1 cellular context compared by ENCODE assay signal in the genomic region with DNA sequence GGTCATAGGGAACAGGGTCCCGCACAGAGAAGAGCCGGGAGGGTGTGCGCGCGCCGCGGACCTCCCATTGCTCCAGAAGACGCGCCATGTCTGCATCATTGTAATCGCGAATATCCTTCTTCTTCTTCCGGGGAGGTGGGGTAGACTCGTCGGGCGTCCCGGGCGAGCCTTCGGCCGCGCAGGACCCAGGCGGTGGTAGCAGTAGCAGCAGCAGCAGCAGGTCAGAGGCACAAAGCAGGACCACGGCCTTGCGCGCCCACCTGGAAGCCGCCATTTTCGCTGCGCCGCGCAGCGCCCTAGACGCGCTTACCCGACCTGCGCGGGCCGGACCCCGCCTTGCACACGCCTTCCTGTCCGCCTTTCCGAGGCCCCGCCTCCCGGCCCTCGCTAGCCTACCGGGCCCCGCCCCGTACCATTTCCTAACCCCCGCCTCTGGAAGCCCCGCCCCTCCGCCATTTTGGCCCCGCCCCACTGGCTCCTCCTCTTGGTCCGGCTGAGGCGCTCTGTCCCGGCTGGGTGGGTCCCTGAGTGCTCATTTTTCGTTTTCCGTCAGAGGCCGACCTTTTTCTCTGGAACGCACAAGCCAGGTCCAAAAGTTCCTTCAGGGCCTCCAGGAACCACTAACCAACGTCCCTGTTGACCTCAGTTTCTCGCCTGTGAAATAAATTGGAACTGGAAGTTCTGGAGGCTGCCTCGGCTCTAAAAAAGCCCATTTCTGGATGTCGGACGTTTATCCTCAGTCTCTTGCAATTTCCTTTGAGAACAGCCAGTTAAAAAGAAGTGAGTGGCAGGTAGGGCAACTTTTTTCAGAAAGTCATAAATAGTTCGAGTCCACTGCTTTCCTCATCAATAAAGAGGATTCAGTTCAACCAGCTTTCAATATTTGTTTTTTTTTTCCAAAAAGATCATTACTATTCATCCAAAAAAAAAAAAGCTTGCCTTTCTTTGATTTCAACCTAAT.
A peak's percentile ranks its signal among the peaks of the same experiment; 100 is the strongest.
TF ChIP-seq lines count a peak whose summit lies in the region.

Gene MESD, minus strand, starts transcription at position 302 of the 961 bp plus-strand sequence. Its CDS starts 28 bp downstream, at position 274.

TF ChIP-seq in HEK293, 187 proteins besides CTCF, POLR2A, EP300 and RAD21 (continued from another document and continues in another):
- TF ChIP-seq, protein P1, sequence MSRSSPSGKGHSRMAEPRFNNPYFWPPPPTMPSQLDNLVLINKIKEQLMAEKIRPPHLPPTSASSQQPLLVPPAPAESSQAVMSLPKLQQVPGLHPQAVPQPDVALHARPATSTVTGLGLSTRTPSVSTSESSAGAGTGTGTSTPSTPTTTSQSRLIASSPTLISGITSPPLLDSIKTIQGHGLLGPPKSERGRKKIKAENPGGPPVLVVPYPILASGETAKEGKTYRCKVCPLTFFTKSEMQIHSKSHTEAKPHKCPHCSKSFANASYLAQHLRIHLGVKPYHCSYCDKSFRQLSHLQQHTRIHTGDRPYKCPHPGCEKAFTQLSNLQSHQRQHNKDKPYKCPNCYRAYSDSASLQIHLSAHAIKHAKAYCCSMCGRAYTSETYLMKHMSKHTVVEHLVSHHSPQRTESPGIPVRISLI (tag by site-specific recombination; IDR thresholded peaks at IDR 0.05), result 0 out of 2 replicates have a peak, but pooled peaks have one; percentile 29
- TF ChIP-seq REPIN1 (tag by site-specific recombination; IDR thresholded peaks at IDR 0.05; ENCODE audit: low read depth) (no peak; the same call in 1 of the 2 replicates), ZBTB1 (tag by site-specific recombination; IDR thresholded peaks at IDR 0.05) (no peak), ZNF626 (tag by site-specific recombination; IDR thresholded peaks at IDR 0.05) (no peak), ZNF514 (tag by site-specific recombination; IDR thresholded peaks at IDR 0.05) (no peak), ZNF76 (tag by site-specific recombination; IDR thresholded peaks at IDR 0.05; ENCODE audit: borderline replicate concordance, low read depth) (peak; percentile 80), ZNF426 (tag by site-specific recombination; IDR thresholded peaks at IDR 0.05) (no peak), ZNF280C (tag by site-specific recombination; IDR thresholded peaks at IDR 0.05) (no peak), ZNF624 (tag by site-specific recombination; IDR thresholded peaks at IDR 0.05) (no peak), ZNF239 (tag by site-specific recombination; IDR thresholded peaks at IDR 0.05) (no peak), ZNF530 (tag by site-specific recombination; IDR thresholded peaks at IDR 0.05; ENCODE audit: low read depth) (no peak), ZNF184 (tag by site-specific recombination; IDR thresholded peaks at IDR 0.05) (no peak), ZBTB48 (tag by site-specific recombination; IDR thresholded peaks at IDR 0.05) (0 out of 2 replicates have a peak, but pooled peaks have one; percentile 51), ZNF146 (tag by site-specific recombination; IDR thresholded peaks at IDR 0.05) (peak; percentile 39), KLF1 (tag by site-specific recombination; IDR thresholded peaks at IDR 0.05) (peak; percentile 69; the same call in 1 of the 2 replicates), ZFP41 (tag by site-specific recombination; IDR thresholded peaks at IDR 0.05; ENCODE audit: borderline replicate concordance) (no peak), ZNF24 (tag by site-specific recombination; IDR thresholded peaks at IDR 0.05) (0 out of 2 replicates have a peak, but pooled peaks have one; percentile 49), PRDM6 (tag by site-specific recombination; IDR thresholded peaks at IDR 0.05) (no peak), GLIS2 (tag by site-specific recombination; IDR thresholded peaks at IDR 0.05) (peak; percentile 66; the same call in 1 of the 2 replicates), ZNF223 (tag by site-specific recombination; IDR thresholded peaks at IDR 0.05) (no peak), ZNF423 (tag by site-specific recombination; IDR thresholded peaks at IDR 0.05) (no peak), ZNF560 (tag by site-specific recombination; IDR thresholded peaks at IDR 0.05; ENCODE audit: borderline replicate concordance) (no peak), YY1 (tag by site-specific recombination; IDR thresholded peaks at IDR 0.05) (peak; percentile 98), ZNF837 (tag by site-specific recombination; IDR thresholded peaks at IDR 0.05) (no peak), GLI2 (tag by site-specific recombination; IDR thresholded peaks at IDR 0.05; ENCODE audit: borderline replicate concordance, low read depth) (no peak), MZF1 (tag by site-specific recombination; IDR thresholded peaks at IDR 0.05; ENCODE audit: borderline replicate concordance) (no peak), ZNF214 (tag by site-specific recombination; IDR thresholded peaks at IDR 0.05; ENCODE audit: borderline replicate concordance) (no peak), ZSCAN18 (tag by site-specific recombination; IDR thresholded peaks at IDR 0.05) (no peak), ZNF510 (tag by site-specific recombination; IDR thresholded peaks at IDR 0.05; ENCODE audit: insufficient replicate concordance) (no peak), ZNF843 (tag by site-specific recombination; IDR thresholded peaks at IDR 0.05) (peak; percentile 51), ZNF341 (tag by site-specific recombination; IDR thresholded peaks at IDR 0.05; ENCODE audit: low read depth) (peak; percentile 88; the same call in 1 of the 2 replicates), ZBTB10 (tag by site-specific recombination; IDR thresholded peaks at IDR 0.05) (no peak), ZNF610 (tag by site-specific recombination; IDR thresholded peaks at IDR 0.05; ENCODE audit: borderline replicate concordance) (no peak; the same call in 1 of the 2 replicates), KLF7 (tag by site-specific recombination; IDR thresholded peaks at IDR 0.05; ENCODE audit: borderline replicate concordance) (no peak; the same call in 1 of the 2 replicates), ZNF23 (tag by site-specific recombination; IDR thresholded peaks at IDR 0.05; ENCODE audit: borderline replicate concordance) (no peak), ZNF529 (tag by site-specific recombination; IDR thresholded peaks at IDR 0.05; ENCODE audit: insufficient replicate concordance) (no peak), ZNF544 (tag by site-specific recombination; IDR thresholded peaks at IDR 0.05) (no peak), ZNF292 (tag by site-specific recombination; IDR thresholded peaks at IDR 0.05; ENCODE audit: borderline replicate concordance, low read depth) (no peak), PRDM1 (tag by site-specific recombination; IDR thresholded peaks at IDR 0.05) (no peak)
- TF ChIP-seq, protein P2, sequence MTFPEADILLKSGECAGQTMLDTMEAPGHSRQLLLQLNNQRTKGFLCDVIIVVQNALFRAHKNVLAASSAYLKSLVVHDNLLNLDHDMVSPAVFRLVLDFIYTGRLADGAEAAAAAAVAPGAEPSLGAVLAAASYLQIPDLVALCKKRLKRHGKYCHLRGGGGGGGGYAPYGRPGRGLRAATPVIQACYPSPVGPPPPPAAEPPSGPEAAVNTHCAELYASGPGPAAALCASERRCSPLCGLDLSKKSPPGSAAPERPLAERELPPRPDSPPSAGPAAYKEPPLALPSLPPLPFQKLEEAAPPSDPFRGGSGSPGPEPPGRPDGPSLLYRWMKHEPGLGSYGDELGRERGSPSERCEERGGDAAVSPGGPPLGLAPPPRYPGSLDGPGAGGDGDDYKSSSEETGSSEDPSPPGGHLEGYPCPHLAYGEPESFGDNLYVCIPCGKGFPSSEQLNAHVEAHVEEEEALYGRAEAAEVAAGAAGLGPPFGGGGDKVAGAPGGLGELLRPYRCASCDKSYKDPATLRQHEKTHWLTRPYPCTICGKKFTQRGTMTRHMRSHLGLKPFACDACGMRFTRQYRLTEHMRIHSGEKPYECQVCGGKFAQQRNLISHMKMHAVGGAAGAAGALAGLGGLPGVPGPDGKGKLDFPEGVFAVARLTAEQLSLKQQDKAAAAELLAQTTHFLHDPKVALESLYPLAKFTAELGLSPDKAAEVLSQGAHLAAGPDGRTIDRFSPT (tag by site-specific recombination; IDR thresholded peaks at IDR 0.05), result no peak
- TF ChIP-seq, protein P3, sequence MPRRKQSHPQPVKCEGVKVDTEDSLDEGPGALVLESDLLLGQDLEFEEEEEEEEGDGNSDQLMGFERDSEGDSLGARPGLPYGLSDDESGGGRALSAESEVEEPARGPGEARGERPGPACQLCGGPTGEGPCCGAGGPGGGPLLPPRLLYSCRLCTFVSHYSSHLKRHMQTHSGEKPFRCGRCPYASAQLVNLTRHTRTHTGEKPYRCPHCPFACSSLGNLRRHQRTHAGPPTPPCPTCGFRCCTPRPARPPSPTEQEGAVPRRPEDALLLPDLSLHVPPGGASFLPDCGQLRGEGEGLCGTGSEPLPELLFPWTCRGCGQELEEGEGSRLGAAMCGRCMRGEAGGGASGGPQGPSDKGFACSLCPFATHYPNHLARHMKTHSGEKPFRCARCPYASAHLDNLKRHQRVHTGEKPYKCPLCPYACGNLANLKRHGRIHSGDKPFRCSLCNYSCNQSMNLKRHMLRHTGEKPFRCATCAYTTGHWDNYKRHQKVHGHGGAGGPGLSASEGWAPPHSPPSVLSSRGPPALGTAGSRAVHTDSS (tag by site-specific recombination; IDR thresholded peaks at IDR 0.05), result no peak
- TF ChIP-seq, protein P4, sequence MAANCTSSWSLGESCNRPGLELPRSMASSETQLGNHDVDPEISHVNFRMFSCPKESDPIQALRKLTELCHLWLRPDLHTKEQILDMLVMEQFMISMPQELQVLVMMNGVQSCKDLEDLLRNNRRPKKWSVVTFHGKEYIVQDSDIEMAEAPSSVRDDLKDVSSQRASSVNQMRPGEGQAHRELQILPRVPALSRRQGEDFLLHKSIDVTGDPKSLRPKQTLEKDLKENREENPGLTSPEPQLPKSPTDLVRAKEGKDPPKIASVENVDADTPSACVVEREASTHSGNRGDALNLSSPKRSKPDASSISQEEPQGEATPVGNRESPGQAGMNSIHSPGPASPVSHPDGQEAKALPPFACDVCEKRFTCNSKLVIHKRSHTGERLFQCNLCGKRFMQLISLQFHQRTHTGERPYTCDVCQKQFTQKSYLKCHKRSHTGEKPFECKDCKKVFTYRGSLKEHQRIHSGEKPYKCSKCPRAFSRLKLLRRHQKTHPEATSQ (tag by site-specific recombination; IDR thresholded peaks at IDR 0.05), result 0 out of 2 replicates have a peak, but pooled peaks have one; percentile 32
- TF ChIP-seq, protein P5, sequence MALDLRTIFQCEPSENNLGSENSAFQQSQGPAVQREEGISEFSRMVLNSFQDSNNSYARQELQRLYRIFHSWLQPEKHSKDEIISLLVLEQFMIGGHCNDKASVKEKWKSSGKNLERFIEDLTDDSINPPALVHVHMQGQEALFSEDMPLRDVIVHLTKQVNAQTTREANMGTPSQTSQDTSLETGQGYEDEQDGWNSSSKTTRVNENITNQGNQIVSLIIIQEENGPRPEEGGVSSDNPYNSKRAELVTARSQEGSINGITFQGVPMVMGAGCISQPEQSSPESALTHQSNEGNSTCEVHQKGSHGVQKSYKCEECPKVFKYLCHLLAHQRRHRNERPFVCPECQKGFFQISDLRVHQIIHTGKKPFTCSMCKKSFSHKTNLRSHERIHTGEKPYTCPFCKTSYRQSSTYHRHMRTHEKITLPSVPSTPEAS (tag by site-specific recombination; IDR thresholded peaks at IDR 0.05), result no peak
